ENCODE assay signal across 15 cellular contexts in the genomic region with DNA sequence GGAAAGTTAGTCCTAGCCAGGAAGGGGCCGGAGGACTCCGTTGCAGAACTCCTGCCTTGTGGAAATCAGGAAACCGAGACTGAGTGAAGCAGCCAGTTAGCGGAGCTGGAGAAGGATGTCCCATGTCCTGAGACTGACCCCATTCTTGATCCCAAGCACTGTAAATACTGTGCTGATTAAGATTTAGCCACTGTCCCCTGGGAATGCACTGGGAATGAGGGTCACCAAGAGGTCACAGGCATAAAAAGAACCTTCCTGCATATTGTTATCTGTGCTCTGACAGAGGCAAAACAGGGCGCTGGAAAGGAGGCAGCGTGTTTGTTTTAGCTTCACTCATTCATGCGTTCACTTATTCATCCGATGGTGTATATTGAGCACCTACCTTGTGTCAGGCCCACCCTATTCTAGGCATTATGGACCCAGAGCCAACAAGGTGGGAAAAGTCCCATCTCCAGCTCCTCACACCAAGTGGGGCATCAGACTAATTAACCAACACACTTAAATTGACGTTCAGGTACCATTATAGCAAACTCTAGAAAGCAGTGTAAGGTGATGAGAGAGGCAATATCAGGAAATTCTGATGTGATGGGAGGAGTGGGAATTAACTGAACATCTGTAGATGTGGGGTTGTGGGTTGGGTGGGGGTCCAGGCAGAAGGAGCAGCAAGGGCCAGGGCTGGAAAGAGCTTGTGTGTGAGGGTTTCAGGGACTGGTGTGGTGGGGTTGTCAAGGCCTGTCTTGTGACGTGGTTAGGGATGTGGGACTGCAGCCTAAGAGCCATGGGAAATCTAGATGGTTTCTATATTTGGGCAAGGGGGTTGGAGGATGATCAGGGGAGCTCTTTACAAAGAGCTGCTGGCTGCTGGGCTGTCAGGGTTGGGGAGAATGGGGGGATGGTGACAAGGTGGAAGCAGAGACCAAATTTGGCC. TPM values are rescaled to one million over a fixed set of nuclear protein-coding genes. Genes with fewer than 3 reads are reported as not detected.
DNase-seq lines count a peak whose midpoint lies in the region; ATAC-seq and TF ChIP-seq lines count a peak whose summit lies in the region.
"Had no signal": no experiment of that assay in that cellular context is flagged by ENCODE, and none has a peak within 500 bp of the region (broad histone marks: within the 10 kb centered on the region; RNA-seq: fewer than 3 reads in every experiment).

No MANE protein-coding gene starts in this region.

- H3K23ac ChIP-seq in neuronal stem cell (ENCODE audit: low read depth, low read length, poor library complexity) = no peak overlapping the region

- intact Hi-C loops in CD14-positive monocyte (cut with micrococcal nuclease) = no loop called here

- no peak overlapping the region for H2BK120ac ChIP-seq in neuronal stem cell (ENCODE audit: low read depth, low read length)

- H3K14ac ChIP-seq in neuronal stem cell (ENCODE audit: low read length) = no peak overlapping the region

- H2AK5ac ChIP-seq in neuronal stem cell (ENCODE audit: low read depth, low read length) = no peak overlapping the region

- DNase-seq in CD14-positive monocyte (ENCODE audit: low spot score) = no peak
- peak; percentile 29 for DNase-seq in amniotic epithelial cell (ENCODE audit: low read depth)
- DNase-seq in cardiac muscle cell (ENCODE audit: low read depth in 1 of 2, low spot score in 1 of 2) = peak; percentile 44 to 56
- DNase-seq in neuronal stem cell (ENCODE audit: low spot score) = no peak
- DNase-seq in NCI-H1092 (lab: John Stamatoyannopoulos, UW) = no peak
- no peak for DNase-seq in stimulated activated CD4-positive, alpha-beta T cell treated with anti-CD3 and anti-CD28 coated beads, Interleukin-4, amount 100 ng/mL, for 4 hours
- DNase-seq: central memory CD4-positive, alpha-beta T cell; GDM1; left lung; NCI-H1048; NCI-H526 treated with DMSO at 0.1 percent for 48 hours had no signal

- no peak overlapping the region for H2BK5ac ChIP-seq in neuronal stem cell (ENCODE audit: low read length)

- no peaks in the 10 kb centered on the region for H3K79me1 ChIP-seq in neuronal stem cell (ENCODE audit: low read depth, low read length)

- H3K4me1 ChIP-seq in cardiac muscle cell (ENCODE audit: low read depth) (peaks cover 18% of the 10 kb centered on the region), neuronal stem cell (ENCODE audit: control insufficient read depth in 2 of 2, insufficient read depth in 1 of 2, low read depth in 1 of 2, low read length in 2 of 2) (peaks cover 11 to 16% of the 10 kb centered on the region in 2 donors)

- H3K27ac ChIP-seq in cardiac muscle cell (peak overlapping the region; percentile 76), neuronal stem cell (replicated peaks; ENCODE audit: low read length) (no peak overlapping the region)
- H3K27ac ChIP-seq: foreskin keratinocyte had no signal

- no peaks in the 10 kb centered on the region for H3K36me3 ChIP-seq in cardiac muscle cell
- no peaks in the 10 kb centered on the region for H3K36me3 ChIP-seq in neuronal stem cell (replicated peaks in 1 of 2; ENCODE audit: control insufficient read depth in 2 of 2, insufficient read depth in 2 of 2, low read length in 2 of 2)
- H3K36me3 ChIP-seq: left lung had no signal

- no peak overlapping the region for H3K4ac ChIP-seq in neuronal stem cell (ENCODE audit: low read length)

- H4K91ac ChIP-seq in neuronal stem cell (ENCODE audit: low read depth, low read length, poor library complexity) = no peak overlapping the region

- H3K4me1 Mint-ChIP-seq in CD14-positive monocyte = peaks cover 36% of the 10 kb centered on the region

- no peaks in the 10 kb centered on the region for H3K9me3 Mint-ChIP-seq in CD14-positive monocyte

- H3K36me3 Mint-ChIP-seq in CD14-positive monocyte = peaks cover 0 to 1% of the 10 kb centered on the region in 2 donors

- no peak overlapping the region for H2BK12ac ChIP-seq in neuronal stem cell (ENCODE audit: low read length)

- H3K27me3 ChIP-seq in cardiac muscle cell (no peaks in the 10 kb centered on the region), neuronal stem cell (ENCODE audit: control insufficient read depth in 3 of 3, insufficient read depth in 3 of 3, low read depth in 1 of 3, low read length in 3 of 3) (peaks cover 0 to 12% (median 0%) of the 10 kb centered on the region in 3 experiments)
- H3K27me3 ChIP-seq: left lung had no signal

- H2BK15ac ChIP-seq in neuronal stem cell (ENCODE audit: low read length) = no peak overlapping the region

- H3K9ac ChIP-seq in neuronal stem cell (ENCODE audit: low read depth, low read length, poor library complexity) = no peak overlapping the region

- H3K27me3 Mint-ChIP-seq in CD14-positive monocyte (ENCODE audit: low read depth in 3 of 3) = peaks cover 0 to 2% (median 1%) of the 10 kb centered on the region in 3 donors

- H3K4me3 ChIP-seq in cardiac muscle cell = no peak overlapping the region
- no peak overlapping the region for H3K4me3 ChIP-seq in neuronal stem cell (ENCODE audit: low read length in 2 of 2)
- H3K4me3 ChIP-seq: left lung had no signal

- H3K18ac ChIP-seq in neuronal stem cell (ENCODE audit: low read length) = no peak overlapping the region

- no peak overlapping the region for H3K4me2 ChIP-seq in neuronal stem cell (ENCODE audit: insufficient read depth, low read length, poor library complexity, severe bottlenecking)

- no peak overlapping the region for H4K8ac ChIP-seq in neuronal stem cell (ENCODE audit: low read depth, low read length)

- peak overlapping the region; percentile 87 to 95 (median 91) for H3K27ac Mint-ChIP-seq in CD14-positive monocyte

- H3K9me3 ChIP-seq in cardiac muscle cell (ENCODE audit: low read depth) (no peaks in the 10 kb centered on the region), neuronal stem cell (replicated peaks in 1 of 2; ENCODE audit: control insufficient read depth in 2 of 2, insufficient read depth in 1 of 2, low read depth in 1 of 2, low read length in 2 of 2) (no peaks in the 10 kb centered on the region)
- H3K9me3 ChIP-seq: left lung had no signal

- no peak for ATAC-seq in GM21390 (IDR thresholded peaks at IDR 0.05; ENCODE audit: unreplicated experiment)
- no peak for ATAC-seq in HG03439 (IDR thresholded peaks at IDR 0.05; ENCODE audit: unreplicated experiment)
- ATAC-seq: activated CD4-positive, CD25-positive, alpha-beta regulatory T cell treated with anti-CD3 and anti-CD28 coated beads, Interleukin-2, amount 50 U/mL, for 24 hours had no signal

- TF ChIP-seq CTCF in CD14-positive monocyte (IDR thresholded peaks at IDR 0.05) = no peak
- no peak for TF ChIP-seq CTCF in cardiac muscle cell (IDR thresholded peaks at IDR 0.05; ENCODE audit: low read depth, low read length)

- no CpG with 5 or more reads among the region's 10 CpGs for WGBS in neuronal stem cell (ENCODE audit: extremely low coverage in 2 of 2, insufficient read length in 2 of 2, insufficient replicate concordance in 1 of 2), 2 donors

- peak overlapping the region; percentile 54 for H2AFZ ChIP-seq in neuronal stem cell (ENCODE audit: low read length)

- H3K4me3 Mint-ChIP-seq in CD14-positive monocyte = peak overlapping the region in 1 of 2 donors; percentile 26

RNA-seq across cellular contexts. Expression of gene SLC2A9, which starts 10.6 kb away (rescaled TPM):
- polyA plus RNA-seq in CD14-positive monocyte = 10 to 100 TPM; 34.7 to 38.6 TPM
- total RNA-seq in cardiac muscle cell = 0.42 and 0.95 TPM in 2 replicates
- polyA plus RNA-seq in cardiac muscle cell = 1.1 and 1.3 TPM in 2 replicates
- polyA plus RNA-seq in neuronal stem cell (2013, experiment 1 of 2) = 0.06 TPM
- 0.17 TPM for polyA plus RNA-seq in neuronal stem cell (2013, experiment 2 of 2)

Comparison
In these comparisons a context has a peak if more than half of its experiments do, and no peak if none do; other contexts are left out.
1. DNase-seq: peak in amniotic epithelial cell (single experiment) and cardiac muscle cell (2 of 2); none in CD14-positive monocyte (single experiment), neuronal stem cell (single experiment), NCI-H1092 (single experiment) and stimulated activated CD4-positive, alpha-beta T cell treated with anti-CD3 and anti-CD28 coated beads, Interleukin-4, amount 100 ng/mL, for 4 hours (0 of 2).
2. RNA of gene SLC2A9, which starts 10.6 kb away (polyA plus RNA-seq): 34.7 to 38.6 TPM in CD14-positive monocyte; 1.1 to 1.3 TPM in cardiac muscle cell; every median in the first group is over 10 times any median in the second.